9 cellular contexts compared by ENCODE assay signal in genomic region chr3:17055374-17056276, GRCh38.
DNase-seq lines count a peak whose midpoint lies in the region; ATAC-seq and TF ChIP-seq lines count a peak whose summit lies in the region.
"Had no signal": no experiment of that assay in that cellular context is flagged by ENCODE, and none has a peak within 500 bp of the region (broad histone marks: within the 10 kb centered on the region; RNA-seq: fewer than 3 reads in every experiment).

No MANE protein-coding gene starts in this region.

- no peaks in the 10 kb centered on the region for H3K27me3 ChIP-seq in GM23338 (ENCODE audit: insufficient read depth)

- H3K27ac Mint-ChIP-seq in GM23338 = 0 out of 2 replicates have a peak overlapping the region, but pooled peaks have one; percentile 4
- peak overlapping the region; percentile 41 for H3K27ac Mint-ChIP-seq in activated CD4-positive, alpha-beta memory T cell treated with anti-CD3 and anti-CD28 coated beads, Interleukin-2, amount 10 ng/mL, durations not matched to agents 7 days and 5 days
- peak overlapping the region; percentile 80 to 85 for H3K27ac Mint-ChIP-seq in natural killer cell
- H3K27ac Mint-ChIP-seq in Calu3 (ENCODE audit: unreplicated experiment) = no peak overlapping the region

- peak; percentile 44 for ATAC-seq in GM18520 (IDR thresholded peaks at IDR 0.05; ENCODE audit: unreplicated experiment)
- ATAC-seq in GM23338 = no peak
- peak in 2 of 3 donors; percentile 52 to 74 for ATAC-seq in natural killer cell
- ATAC-seq in HG03097 (IDR thresholded peaks at IDR 0.05; ENCODE audit: low FRiP score, unreplicated experiment) = no peak

- no peaks in the 10 kb centered on the region for H4K20me1 ChIP-seq in GM23338 (replicated peaks; ENCODE audit: insufficient read depth)

- H3K4me3 ChIP-seq in GM23338 = no peak overlapping the region

- no peaks in the 10 kb centered on the region for H3F3A ChIP-seq in GM23338 (replicated peaks; ENCODE audit: low read depth)

- CTCF ChIA-PET in activated CD4-positive, alpha-beta memory T cell treated with anti-CD3 and anti-CD28 coated beads, Interleukin-2, amount 10 ng/mL, durations not matched to agents 7 days and 5 days (lab: Charles Lee) = interaction anchor here (0.7 kb wide), 1 partner anchor 15 kb away, joined by 3 read pairs; no protein-coding TSS in a partner anchor
- CTCF ChIA-PET in Calu3 (lab: Charles Lee) = no interaction called here

- H3K4me3 Mint-ChIP-seq in GM23338 (no peak overlapping the region), natural killer cell (peak overlapping the region; percentile 79), Calu3 (ENCODE audit: low read depth, unreplicated experiment) (no peak overlapping the region)
- H3K4me3 Mint-ChIP-seq in activated CD4-positive, alpha-beta memory T cell treated with anti-CD3 and anti-CD28 coated beads, Interleukin-2, amount 10 ng/mL, durations not matched to agents 7 days and 5 days = no peak overlapping the region

- BruUV-seq in Calu3 (replicated peaks; lab: Mats Ljungman, UMichigan) = no TSS peak

- H3K9me3 Mint-ChIP-seq in GM23338 = peaks cover 2% of the 10 kb centered on the region; the same call in 1 of the 3 replicates
- peaks cover 22% of the 10 kb centered on the region for H3K9me3 Mint-ChIP-seq in activated CD4-positive, alpha-beta memory T cell treated with anti-CD3 and anti-CD28 coated beads, Interleukin-2, amount 10 ng/mL, durations not matched to agents 7 days and 5 days
- H3K9me3 Mint-ChIP-seq in natural killer cell = peaks cover 5% of the 10 kb centered on the region in 2 donors
- peaks cover 6% of the 10 kb centered on the region for H3K9me3 Mint-ChIP-seq in Calu3 (ENCODE audit: low read depth, unreplicated experiment)

- POLR2A ChIA-PET in activated CD4-positive, alpha-beta memory T cell treated with anti-CD3 and anti-CD28 coated beads, Interleukin-2, amount 10 ng/mL, durations not matched to agents 7 days and 5 days (lab: Charles Lee) = no interaction called here

- H3K36me3 ChIP-seq in GM23338 (ENCODE audit: insufficient read depth) = no peaks in the 10 kb centered on the region

- H3K27ac ChIP-seq in GM23338 (ENCODE audit: low read depth) = no peak overlapping the region

- peaks cover 3% of the 10 kb centered on the region for H3K27me3 Mint-ChIP-seq in GM23338 (ENCODE audit: insufficient read depth, low read depth, poor library complexity)
- H3K27me3 Mint-ChIP-seq in activated CD4-positive, alpha-beta memory T cell treated with anti-CD3 and anti-CD28 coated beads, Interleukin-2, amount 10 ng/mL, durations not matched to agents 7 days and 5 days = no peaks in the 10 kb centered on the region
- no peaks in the 10 kb centered on the region for H3K27me3 Mint-ChIP-seq in natural killer cell (ENCODE audit: low read depth in 2 of 2)
- H3K27me3 Mint-ChIP-seq in Calu3 (ENCODE audit: unreplicated experiment) = no peaks in the 10 kb centered on the region

- intact Hi-C loops in natural killer cell (cut with micrococcal nuclease) = loop anchor here (2.0 kb wide), 1 partner anchor 19 kb away; no protein-coding TSS in a partner anchor
- intact Hi-C loops in Calu3 (cut with micrococcal nuclease; ENCODE audit: unreplicated experiment) = no loop called here

- peaks cover 8% of the 10 kb centered on the region; the same call in 2 of the 3 replicates for H3K36me3 Mint-ChIP-seq in GM23338 (ENCODE audit: low read depth)
- H3K36me3 Mint-ChIP-seq in activated CD4-positive, alpha-beta memory T cell treated with anti-CD3 and anti-CD28 coated beads, Interleukin-2, amount 10 ng/mL, durations not matched to agents 7 days and 5 days (ENCODE audit: low read depth) = peaks cover 63% of the 10 kb centered on the region
- peaks cover 32% of the 10 kb centered on the region for H3K36me3 Mint-ChIP-seq in natural killer cell
- no peaks in the 10 kb centered on the region for H3K36me3 Mint-ChIP-seq in Calu3 (ENCODE audit: insufficient read depth, unreplicated experiment)

- H3K9me2 ChIP-seq in GM23338 (ENCODE audit: insufficient read depth) = no peaks in the 10 kb centered on the region; the same call in 1 of the 2 replicates

- H3K4me2 ChIP-seq in GM23338 = no peak overlapping the region

- TF ChIP-seq CTCF in GM23338 (conservative IDR thresholded peaks at IDR 0.05; ENCODE audit: low read depth in 2 of 2) (no peak), natural killer cell (IDR thresholded peaks at IDR 0.05) (no peak), Calu3 (IDR thresholded peaks at IDR 0.05; ENCODE audit: unreplicated experiment) (no peak)

- no peak overlapping the region; the same call in 1 of the 2 replicates for H2AFZ ChIP-seq in GM23338

- no peak for DNase-seq in GM23338 (ENCODE audit: low spot score)
- peak; percentile 42 for DNase-seq in activated CD4-positive, alpha-beta memory T cell treated with anti-CD3 and anti-CD28 coated beads, Interleukin-2, amount 10 ng/mL, durations not matched to agents 7 days and 5 days
- no peak for DNase-seq in natural killer cell
- no peak for DNase-seq in SIG-M5 (lab: John Stamatoyannopoulos, UW)
- DNase-seq in Calu3 = no peak
- DNase-seq: caudate nucleus, islet precursor cell had no signal

- H3K4me1 Mint-ChIP-seq in GM23338 (peaks cover 4% of the 10 kb centered on the region; the same call in 1 of the 3 replicates), natural killer cell (peaks cover 57 to 62% of the 10 kb centered on the region in 2 donors), Calu3 (ENCODE audit: low read depth, unreplicated experiment) (no peaks in the 10 kb centered on the region)
- H3K4me1 Mint-ChIP-seq in activated CD4-positive, alpha-beta memory T cell treated with anti-CD3 and anti-CD28 coated beads, Interleukin-2, amount 10 ng/mL, durations not matched to agents 7 days and 5 days = peaks cover 30% of the 10 kb centered on the region

- no peaks in the 10 kb centered on the region for H3K4me1 ChIP-seq in GM23338 (ENCODE audit: insufficient read depth)

- H3K79me2 ChIP-seq in GM23338 (replicated peaks; ENCODE audit: insufficient read depth) = no peaks in the 10 kb centered on the region

TF ChIP-seq in GM23338, 12 proteins besides CTCF, POLR2A, EP300 and RAD21 (continues in another document):
- TF ChIP-seq ZNF462 (CRISPR knock-in tag; IDR thresholded peaks at IDR 0.05) (no peak), ZNF114 (CRISPR knock-in tag; IDR thresholded peaks at IDR 0.05) (no peak)

Comparison
In these comparisons a context has a peak if more than half of its experiments do, and no peak if none do; other contexts are left out.
1. ATAC-seq: peak in GM18520 (single experiment) and natural killer cell (2 of 3); none in GM23338 (single experiment) and HG03097 (single experiment).